8 cellular contexts compared by ENCODE assay signal in genomic region chr6:89412071-89413005, GRCh38. TPM values are rescaled to one million over a fixed set of nuclear protein-coding genes. Genes with fewer than 3 reads are reported as not detected.
DNase-seq lines count a peak whose midpoint lies in the region; ATAC-seq, FAIRE-seq and TF ChIP-seq lines count a peak whose summit lies in the region.

RRAGD (minus strand) TSS chr6:89412273; CDS start chr6:89411993, 280 bp downstream.

- peak; percentile 79 for ATAC-seq in GM19023 (IDR thresholded peaks at IDR 0.05; ENCODE audit: unreplicated experiment)
- ATAC-seq in HG03196 (IDR thresholded peaks at IDR 0.05; ENCODE audit: unreplicated experiment), result peak; percentile 70

- BruUV-seq in endothelial cell of umbilical vein (replicated peaks; lab: Mats Ljungman, UMichigan), result no TSS peak

- DNase-seq in AML-193 (lab: John Stamatoyannopoulos, UW), result peak; percentile 89 to 90
- DNase-seq in NCI-H526 treated with DMSO at 0.1 percent for 48 hours (lab: John Stamatoyannopoulos, UW), result peak; percentile 56
- peak; percentile 57 for DNase-seq in activated CD8-positive, alpha-beta memory T cell treated with anti-CD3 and anti-CD28 coated beads, Interleukin-2, amount 50 U/mL, for 4 hours
- DNase-seq in endothelial cell of umbilical vein (ENCODE audit: low read depth, low spot score), result no peak
- peak; percentile 36 to 69 (median 49) for DNase-seq in stimulated activated naive CD4-positive, alpha-beta T cell (lab: John Stamatoyannopoulos, UW)

- no peaks in the 10 kb centered on the region for H4K20me1 ChIP-seq in endothelial cell of umbilical vein (replicated peaks; ENCODE audit: control insufficient read depth, extremely low read depth, insufficient read depth, low read length)

- dilution Hi-C loops in endothelial cell of umbilical vein (cut with MboI; ENCODE audit: extremely low pct_ligation_motif_present, low sequenced_read_pairs), result no loop called here

- H3K27ac ChIP-seq in endothelial cell of umbilical vein (ENCODE audit: insufficient read depth, low read depth, low read length) (no peak within 1 kb of the TSS), mucosa of rectum (ENCODE audit: low read depth in 2 of 2, low read length in 2 of 2) (peak within 1 kb of the TSS in 1 of 2 donors; percentile 38)

- H3K4me1 ChIP-seq in endothelial cell of umbilical vein (ENCODE audit: control insufficient read depth, extremely low read depth, insufficient read depth, low read length) (peaks cover 8% of the 10 kb centered on the region), mucosa of rectum (ENCODE audit: control insufficient read depth in 2 of 2, insufficient read depth in 2 of 2, low read length in 2 of 2) (peaks cover 8% of the 10 kb centered on the region in 2 donors)

- H3K9me3 ChIP-seq in endothelial cell of umbilical vein (replicated peaks; ENCODE audit: control insufficient read depth, insufficient read depth, low read length) (no peaks in the 10 kb centered on the region), mucosa of rectum (ENCODE audit: control insufficient read depth in 2 of 2, low read length in 2 of 2) (no peaks in the 10 kb centered on the region)

- no peak within 1 kb of the TSS for H3K9ac ChIP-seq in endothelial cell of umbilical vein (replicated peaks; ENCODE audit: extremely low read depth, insufficient read depth, low read length)
- H3K9ac ChIP-seq in mucosa of rectum (ENCODE audit: low read depth in 1 of 2, low read length in 2 of 2), result peak within 1 kb of the TSS; percentile 47 to 68

- H3K79me2 ChIP-seq in endothelial cell of umbilical vein (ENCODE audit: control insufficient read depth, insufficient read depth, low read length), result no peaks in the 10 kb centered on the region

- CTCF ChIA-PET in endothelial cell of umbilical vein (lab: Charles Lee), result interaction anchor here (0.5 to 1.7 kb wide), 4 partner anchors 20 to 101 kb away, joined by 3 to 7 read pairs (median 3); no protein-coding TSS in a partner anchor

- H3K27me3 ChIP-seq in endothelial cell of umbilical vein (ENCODE audit: control insufficient read depth in 2 of 2, insufficient read depth in 2 of 2, low read length in 2 of 2) (peaks cover 50 to 58% of the 10 kb centered on the region in 2 experiments), mucosa of rectum (ENCODE audit: control insufficient read depth in 2 of 2, insufficient read depth in 2 of 2, low read length in 2 of 2) (peaks cover 16 to 20% of the 10 kb centered on the region in 2 donors)

- H3K4me2 ChIP-seq in endothelial cell of umbilical vein (ENCODE audit: insufficient read depth, low read length), result peak within 1 kb of the TSS; percentile 34

- no peaks in the 10 kb centered on the region for H3K9me1 ChIP-seq in endothelial cell of umbilical vein (replicated peaks; ENCODE audit: control insufficient read depth, extremely low read depth, insufficient read depth, low read length)

- TF ChIP-seq POLR2A in endothelial cell of umbilical vein (IDR thresholded peaks at IDR 0.05; ENCODE audit: low read depth, low read length), result no peak

- no peak for TF ChIP-seq CTCF in endothelial cell of umbilical vein (IDR thresholded peaks at IDR 0.05; ENCODE audit: extremely low read depth in 1 of 2, insufficient read depth in 1 of 2, low read depth in 1 of 2, low read length in 2 of 2)

- intact Hi-C loops in endothelial cell of umbilical vein (cut with micrococcal nuclease), result no loop called here

- H3K4me3 ChIP-seq in endothelial cell of umbilical vein (replicated peaks in 1 of 3; ENCODE audit: insufficient read depth in 1 of 3, low read depth in 1 of 3, low read length in 3 of 3) (peak within 1 kb of the TSS; percentile 28 to 38 (median 34)), mucosa of rectum (ENCODE audit: low read length in 2 of 2) (peak within 1 kb of the TSS; percentile 67 to 92)

- FAIRE-seq in endothelial cell of umbilical vein (lab: Jason Lieb, UNC), result no peak

- POLR2A ChIA-PET in endothelial cell of umbilical vein (lab: Charles Lee), result no interaction called here

- peak within 1 kb of the TSS; percentile 59 for H2AFZ ChIP-seq in endothelial cell of umbilical vein (ENCODE audit: low read depth, low read length)

- H3K36me3 ChIP-seq in endothelial cell of umbilical vein (ENCODE audit: control insufficient read depth in 2 of 2, extremely low read depth in 1 of 2, insufficient read depth in 2 of 2, low read length in 2 of 2) (no peaks in the 10 kb centered on the region), mucosa of rectum (ENCODE audit: control insufficient read depth in 2 of 2, insufficient read depth in 2 of 2, low read length in 2 of 2) (no peaks in the 10 kb centered on the region)

TF ChIP-seq in endothelial cell of umbilical vein, 7 proteins besides CTCF, POLR2A, EP300 and RAD21:
- no peak for TF ChIP-seq POLR2AphosphoS5 (IDR thresholded peaks at IDR 0.05; ENCODE audit: insufficient read depth, low read depth, low read length)
- TF ChIP-seq GATA2 (IDR thresholded peaks at IDR 0.05; ENCODE audit: insufficient read depth, insufficient read length, low read depth, low read length), result no peak
- no peak for TF ChIP-seq EZH2 (IDR thresholded peaks at IDR 0.05; ENCODE audit: borderline replicate concordance, low read depth, low read length, severe bottlenecking)
- no peak for TF ChIP-seq JUN (IDR thresholded peaks at IDR 0.05; ENCODE audit: borderline replicate concordance, insufficient read depth, insufficient read length, low read depth)
- TF ChIP-seq, protein P1, sequence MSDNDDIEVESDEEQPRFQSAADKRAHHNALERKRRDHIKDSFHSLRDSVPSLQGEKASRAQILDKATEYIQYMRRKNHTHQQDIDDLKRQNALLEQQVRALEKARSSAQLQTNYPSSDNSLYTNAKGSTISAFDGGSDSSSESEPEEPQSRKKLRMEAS (IDR thresholded peaks at IDR 0.05; ENCODE audit: insufficient read depth, insufficient read length), result no peak
- TF ChIP-seq MYC (IDR thresholded peaks at IDR 0.05; ENCODE audit: low read depth, low read length), result no peak
- TF ChIP-seq FOS (IDR thresholded peaks at IDR 0.05; ENCODE audit: borderline replicate concordance, insufficient read depth, low read length), result no peak

RNA-seq across cellular contexts. Expression of gene RRAGD, which starts in this region (rescaled TPM):
- 0.90 and 2.0 TPM in 2 replicates for total RNA-seq in endothelial cell of umbilical vein
- polyA plus RNA-seq in endothelial cell of umbilical vein, result 0.07 and 0.08 TPM in 2 replicates
- 0.13 TPM in 2 replicates for polyA plus RNA-seq in endothelial cell of umbilical vein (2011; cell fraction: cytosol; rRNA removed)
- 0.07 and 0.11 TPM in 2 replicates for polyA plus RNA-seq in endothelial cell of umbilical vein (2011; cell fraction: nucleus; rRNA removed)
- polyA plus RNA-seq in endothelial cell of umbilical vein (2012), result 0.05 and 0.27 TPM in 2 replicates
- 0.27 and 0.32 TPM in 2 replicates for polyA minus RNA-seq in endothelial cell of umbilical vein
- not detected for polyA minus RNA-seq in endothelial cell of umbilical vein (2011; cell fraction: cytosol; rRNA and poly(A)+ RNA removed)
- polyA minus RNA-seq in endothelial cell of umbilical vein (2011; cell fraction: nucleus; rRNA and poly(A)+ RNA removed), result not detected in 2 replicates
